In genomic region chr5:95554331-95554646, GRCh38 we compare ENCODE assay signal across 8 cellular contexts. TPM values are rescaled to one million over a fixed set of nuclear protein-coding genes. Genes with fewer than 3 reads are reported as not detected.
DNase-seq lines count a peak whose midpoint lies in the region; ATAC-seq and TF ChIP-seq lines count a peak whose summit lies in the region.

No MANE protein-coding gene starts in this region.

- intact Hi-C loops in PC-9 (cut with micrococcal nuclease; ENCODE audit: unreplicated experiment), result loop anchor here (2.0 kb wide), 1 partner anchor 93 kb away; the partner anchor contains the start of gene RFESD

- H3F3A ChIP-seq in PC-9 (ENCODE audit: insufficient read depth, low read depth), result peaks cover 29% of the 10 kb centered on the region; the same call in 1 of the 2 replicates

- H3K4me2 ChIP-seq in PC-9, result peak overlapping the region; percentile 91

- peak overlapping the region; percentile 84 for H3K27ac ChIP-seq in PC-9

- POLR2A ChIA-PET in PC-9 (lab: Charles Lee; ENCODE audit: unreplicated experiment), result interaction anchor here (0.6 to 0.7 kb wide), 3 partner anchors 78 to 399 kb away, joined by 3 to 4 read pairs (median 3); no protein-coding TSS in a partner anchor

- peak overlapping the region; percentile 92 for H3K4me3 Mint-ChIP-seq in progenitor cell of endocrine pancreas (ENCODE audit: low read depth)

- H3K36me3 Mint-ChIP-seq in progenitor cell of endocrine pancreas (ENCODE audit: insufficient read depth), result peaks cover 6% of the 10 kb centered on the region

- no peaks in the 10 kb centered on the region for H4K20me1 ChIP-seq in PC-9 (ENCODE audit: insufficient read depth)

- peaks cover 18% of the 10 kb centered on the region for H3K4me1 Mint-ChIP-seq in progenitor cell of endocrine pancreas (ENCODE audit: low read depth)

- ATAC-seq in GM18868 (IDR thresholded peaks at IDR 0.05; ENCODE audit: unreplicated experiment) (peak; percentile 31), HG02678 (IDR thresholded peaks at IDR 0.05; ENCODE audit: unreplicated experiment) (peak; percentile 22)

- TSS peak; percentile 78 for BruUV-seq in PC-9 (replicated peaks; lab: Mats Ljungman, UMichigan)

- no peaks in the 10 kb centered on the region for H3K27me3 Mint-ChIP-seq in progenitor cell of endocrine pancreas

- H3K9me2 ChIP-seq in PC-9 (ENCODE audit: insufficient read depth), result no peaks in the 10 kb centered on the region

- peaks cover 29% of the 10 kb centered on the region for H3K79me2 ChIP-seq in PC-9 (ENCODE audit: low read depth)

- peak overlapping the region; percentile 94 for H3K27ac Mint-ChIP-seq in progenitor cell of endocrine pancreas

- no peaks in the 10 kb centered on the region for H3K36me3 ChIP-seq in PC-9 (ENCODE audit: low read depth)

- CTCF ChIA-PET in PC-9 (lab: Charles Lee), result no interaction called here

- TF ChIP-seq CTCF in PC-9 (conservative IDR thresholded peaks at IDR 0.05), result no peak
- TF ChIP-seq CTCF in epithelial cell of esophagus (IDR thresholded peaks at IDR 0.05; ENCODE audit: insufficient read depth, low read depth, low read length, missing control alignments), result no peak
- no peak for TF ChIP-seq CTCF in progenitor cell of endocrine pancreas (IDR thresholded peaks at IDR 0.05; ENCODE audit: unreplicated experiment)

- H3K9me3 ChIP-seq in PC-9 (ENCODE audit: insufficient read depth, low read depth), result no peaks in the 10 kb centered on the region

- no peaks in the 10 kb centered on the region for H3K9me3 Mint-ChIP-seq in progenitor cell of endocrine pancreas (ENCODE audit: low read depth)

- DNase-seq in PC-9 (peak in 1 of 2 experiments; percentile 63), epithelial cell of esophagus (ENCODE audit: low read depth) (no peak), progenitor cell of endocrine pancreas (ENCODE audit: low spot score, unreplicated experiment) (no peak), NCI-H748 (lab: John Stamatoyannopoulos, UW; ENCODE audit: unreplicated experiment) (no peak), hepatic stellate cell (ENCODE audit: low spot score) (no peak), inferior parietal cortex (ENCODE audit: extremely low spot score) (no peak)

- H3K4me3 ChIP-seq in PC-9 (peak overlapping the region; percentile 71), epithelial cell of esophagus (ENCODE audit: low read length) (peak overlapping the region; percentile 96)

- no peaks in the 10 kb centered on the region for H3K27me3 ChIP-seq in PC-9 (ENCODE audit: insufficient read depth, low read depth)

- H3K4me1 ChIP-seq in PC-9 (replicated peaks; ENCODE audit: insufficient read depth), result peaks cover 16% of the 10 kb centered on the region

- peak overlapping the region; percentile 91 for H2AFZ ChIP-seq in PC-9

RNA-seq across cellular contexts. Expression of gene SKIC3, which starts 0.5 kb away (rescaled TPM):
- 43.7 and 50.7 TPM in 2 replicates for total RNA-seq in PC-9 (2021)
- 84.2 and 86.1 TPM in 2 replicates for total RNA-seq in progenitor cell of endocrine pancreas

RNA-seq across cellular contexts. Expression of gene ARSK, which starts 0.6 kb away (rescaled TPM):
- total RNA-seq in PC-9 (2021) (5.2 and 5.8 TPM in 2 replicates), progenitor cell of endocrine pancreas (11.2 and 11.5 TPM in 2 replicates)
